ENCODE assay signal across 25 cellular contexts in genomic region chr10:42929993-42930392, GRCh38.
DNase-seq lines count a peak whose midpoint lies in the region; ATAC-seq and TF ChIP-seq lines count a peak whose summit lies in the region.
"Had no signal": no experiment of that assay in that cellular context is flagged by ENCODE, and none has a peak within 500 bp of the region (broad histone marks: within the 10 kb centered on the region; RNA-seq: fewer than 3 reads in every experiment).

No MANE protein-coding gene starts in this region.

- no peak for ATAC-seq in HG03280 (IDR thresholded peaks at IDR 0.05; ENCODE audit: unreplicated experiment)
- ATAC-seq: GM23338, K562, Panc1 had no signal

- H3K27me3 ChIP-seq in esophagus muscularis mucosa (peaks cover 0 to 96% (median 20%) of the 10 kb centered on the region in 4 donors), MG63 (no peaks in the 10 kb centered on the region)
- H3K27me3 ChIP-seq: BE2C had no signal

- DNase-seq in activated naive CD8-positive, alpha-beta T cell treated with anti-CD3 and anti-CD28 coated beads for 36 hours = no peak
- DNase-seq in NCI-H146 (lab: John Stamatoyannopoulos, UW) (peak; percentile 63), esophagus muscularis mucosa (ENCODE audit: extremely low spot score) (peak; percentile 82), MG63 (no peak), foreskin fibroblast (no peak)
- DNase-seq: 8988T, ACHN, BE2C, DMS153, Kasumi-1, NCI-H1105 treated with DMSO at 0.1 percent for 48 hours, NCI-H1694, NCI-H2029 treated with DMSO at 0.1 percent for 48 hours, NCI-H446 treated with DMSO at 0.1 percent for 48 hours, NCI-H526, NCI-H82, SIG-M5, SK-N-SH had no signal

- WGBS in esophagus muscularis mucosa = 82% methylated on average over 6 of the region's 8 CpGs

- H3K36me3 Mint-ChIP-seq in activated naive CD8-positive, alpha-beta T cell = no peaks in the 10 kb centered on the region
- no peaks in the 10 kb centered on the region for H3K36me3 Mint-ChIP-seq in activated naive CD8-positive, alpha-beta T cell treated with anti-CD3 and anti-CD28 coated beads for 36 hours

- TF ChIP-seq CTCF in esophagus muscularis mucosa (IDR thresholded peaks at IDR 0.05) (no peak), foreskin fibroblast (IDR thresholded peaks at IDR 0.05; ENCODE audit: low read depth, low read length) (no peak)

- no peak overlapping the region for H3K27ac ChIP-seq in esophagus muscularis mucosa (replicated peaks in 1 of 4)
- H3K27ac ChIP-seq: RWPE1 had no signal

- TF ChIP-seq POLR2A in esophagus muscularis mucosa (IDR thresholded peaks at IDR 0.05; ENCODE audit: low read depth) = no peak

- no peak overlapping the region for H3K4me3 ChIP-seq in esophagus muscularis mucosa
- no peak overlapping the region for H3K4me3 ChIP-seq in MG63
- no peak overlapping the region for H3K4me3 ChIP-seq in foreskin fibroblast (ENCODE audit: low read depth in 1 of 2, low read length in 2 of 2)
- H3K4me3 ChIP-seq: GM23338, K562 had no signal

- H3K27ac Mint-ChIP-seq in activated naive CD8-positive, alpha-beta T cell = peak overlapping the region; percentile 35
- H3K27ac Mint-ChIP-seq in activated naive CD8-positive, alpha-beta T cell treated with anti-CD3 and anti-CD28 coated beads for 36 hours = no peak overlapping the region
- H3K27ac Mint-ChIP-seq: CD14-positive monocyte, GM23338 had no signal

- no peaks in the 10 kb centered on the region for H3K9me3 Mint-ChIP-seq in activated naive CD8-positive, alpha-beta T cell (ENCODE audit: low read depth)
- H3K9me3 Mint-ChIP-seq in activated naive CD8-positive, alpha-beta T cell treated with anti-CD3 and anti-CD28 coated beads for 36 hours = no peaks in the 10 kb centered on the region
- H3K9me3 Mint-ChIP-seq: GM23338 had no signal

- intact Hi-C loops in esophagus muscularis mucosa (cut with DNase I) = no loop called here

- H3K27me3 Mint-ChIP-seq in activated naive CD8-positive, alpha-beta T cell = peaks cover 1% of the 10 kb centered on the region
- peaks cover 10% of the 10 kb centered on the region for H3K27me3 Mint-ChIP-seq in activated naive CD8-positive, alpha-beta T cell treated with anti-CD3 and anti-CD28 coated beads for 36 hours

- no peaks in the 10 kb centered on the region for H3K36me3 ChIP-seq in esophagus muscularis mucosa
- no peaks in the 10 kb centered on the region for H3K36me3 ChIP-seq in MG63
- H3K36me3 ChIP-seq: BE2C had no signal

- no peaks in the 10 kb centered on the region for H3K9me3 ChIP-seq in esophagus muscularis mucosa
- H3K9me3 ChIP-seq in MG63 = no peaks in the 10 kb centered on the region
- H3K9me3 ChIP-seq: BE2C, SK-N-SH had no signal

- peaks cover 6 to 18% (median 16%) of the 10 kb centered on the region in 4 donors for H3K4me1 ChIP-seq in esophagus muscularis mucosa

- no peak overlapping the region for H3K4me3 Mint-ChIP-seq in activated naive CD8-positive, alpha-beta T cell
- no peak overlapping the region for H3K4me3 Mint-ChIP-seq in activated naive CD8-positive, alpha-beta T cell treated with anti-CD3 and anti-CD28 coated beads for 36 hours
- H3K4me3 Mint-ChIP-seq: CD14-positive monocyte, GM23338 had no signal

- peaks cover 14% of the 10 kb centered on the region for H3K4me1 Mint-ChIP-seq in activated naive CD8-positive, alpha-beta T cell (ENCODE audit: low read depth)
- peaks cover 10% of the 10 kb centered on the region for H3K4me1 Mint-ChIP-seq in activated naive CD8-positive, alpha-beta T cell treated with anti-CD3 and anti-CD28 coated beads for 36 hours

- TF ChIP-seq EP300 in esophagus muscularis mucosa (IDR thresholded peaks at IDR 0.05) = no peak

Comparison
In these comparisons a context has a peak if more than half of its experiments do, and no peak if none do; other contexts are left out.
1. DNase-seq: peak in NCI-H146 (single experiment) and esophagus muscularis mucosa (single experiment); none in activated naive CD8-positive, alpha-beta T cell treated with anti-CD3 and anti-CD28 coated beads for 36 hours (single experiment), MG63 (single experiment) and foreskin fibroblast (0 of 2).